In genomic region chr2:20456049-20456665, GRCh38 we compare ENCODE assay signal across 25 cellular contexts. TPM values are rescaled to one million over a fixed set of nuclear protein-coding genes. Genes with fewer than 3 reads are reported as not detected.
DNase-seq lines count a peak whose midpoint lies in the region; ATAC-seq and TF ChIP-seq lines count a peak whose summit lies in the region.
"Had no signal": no experiment of that assay in that cellular context is flagged by ENCODE, and none has a peak within 500 bp of the region (broad histone marks: within the 10 kb centered on the region; RNA-seq: fewer than 3 reads in every experiment).

No MANE protein-coding gene starts in this region.

- H2AFZ ChIP-seq in fibroblast of lung (ENCODE audit: low read length) = no peak overlapping the region
- H2AFZ ChIP-seq: PC-9 had no signal

- no peaks in the 10 kb centered on the region for H3K27me3 ChIP-seq in left ventricle myocardium inferior (ENCODE audit: low read depth)
- peaks cover 5% of the 10 kb centered on the region for H3K27me3 ChIP-seq in fibroblast of lung (ENCODE audit: control insufficient read depth, insufficient read depth, low read length)
- H3K27me3 ChIP-seq in vagina = no peaks in the 10 kb centered on the region
- no peaks in the 10 kb centered on the region for H3K27me3 ChIP-seq in BE2C

- no peak for TF ChIP-seq CTCF in left ventricle myocardium inferior (IDR thresholded peaks at IDR 0.05; ENCODE audit: borderline replicate concordance)
- TF ChIP-seq CTCF in fibroblast of lung (conservative IDR thresholded peaks at IDR 0.05 in 1 of 2, IDR thresholded peaks at IDR 0.05 in 1 of 2; ENCODE audit: low read depth in 1 of 2, low read length in 2 of 2) = no peak
- no peak for TF ChIP-seq CTCF in vagina (IDR thresholded peaks at IDR 0.05)
- TF ChIP-seq CTCF in BE2C (IDR thresholded peaks at IDR 0.05; ENCODE audit: low read depth, low read length) = no peak

- H3K27ac ChIP-seq in left ventricle myocardium inferior (replicated peaks) (peak overlapping the region; percentile 38), fibroblast of lung (ENCODE audit: insufficient read depth, low read length) (no peak overlapping the region), vagina (peak overlapping the region; percentile 85)
- H3K27ac ChIP-seq: PC-9 had no signal

- no peak overlapping the region for H3K9ac ChIP-seq in fibroblast of lung (ENCODE audit: insufficient read depth, low read length)
- H3K9ac ChIP-seq: SK-N-SH had no signal

- H3K79me2 ChIP-seq in fibroblast of lung (ENCODE audit: control insufficient read depth, insufficient read depth, low read length) = no peaks in the 10 kb centered on the region

- ATAC-seq in Right ventricle myocardium inferior = no peak
- ATAC-seq in sciatic nerve = peak; percentile 43
- ATAC-seq: A549; effector memory CD8-positive, alpha-beta T cell had no signal

- H3K4me3 ChIP-seq in left ventricle myocardium inferior (no peak overlapping the region), fibroblast of lung (replicated peaks in 1 of 4; ENCODE audit: control extremely low read depth in 1 of 4, insufficient read depth in 1 of 4, low read depth in 3 of 4, low read length in 4 of 4) (no peak overlapping the region), vagina (no peak overlapping the region), BE2C (ENCODE audit: low read depth, low read length) (no peak overlapping the region)
- H3K4me3 ChIP-seq: A549, GM12878, mucosa of descending colon, PC-9 had no signal

- H3K4me1 ChIP-seq in left ventricle myocardium inferior (peaks cover 18% of the 10 kb centered on the region), fibroblast of lung (ENCODE audit: control insufficient read depth, extremely low read depth, insufficient read depth, low read length) (peaks cover 6% of the 10 kb centered on the region), vagina (peaks cover 65% of the 10 kb centered on the region), BE2C (peaks cover 8% of the 10 kb centered on the region)

- H4K20me1 ChIP-seq in fibroblast of lung (ENCODE audit: control insufficient read depth, extremely low read depth, insufficient read depth, low read length) = no peaks in the 10 kb centered on the region

- H3K36me3 ChIP-seq in left ventricle myocardium inferior (no peaks in the 10 kb centered on the region), fibroblast of lung (ENCODE audit: control insufficient read depth, insufficient read depth, low read length) (no peaks in the 10 kb centered on the region), vagina (no peaks in the 10 kb centered on the region), BE2C (no peaks in the 10 kb centered on the region)

- H3K9me3 ChIP-seq in left ventricle myocardium inferior (replicated peaks) (no peaks in the 10 kb centered on the region), fibroblast of lung (ENCODE audit: control insufficient read depth, insufficient read depth, low read depth, low read length) (no peaks in the 10 kb centered on the region), vagina (no peaks in the 10 kb centered on the region), BE2C (no peaks in the 10 kb centered on the region)
- H3K9me3 ChIP-seq: A549, mucosa of descending colon, SK-N-SH had no signal

- in situ Hi-C loops in ACHN (cut with HindIII; ENCODE audit: low pct_ligation_motif_present, low pct_unique_long_range_greater_than_20kb, low sequenced_read_pairs) = no loop called here

- intact Hi-C loops in left ventricle myocardium inferior (cut with micrococcal nuclease) = no loop called here
- intact Hi-C loops in Right ventricle myocardium inferior (cut with DNase I) = no loop called here
- intact Hi-C loops in sciatic nerve (cut with DNase I) = no loop called here
- intact Hi-C loops in vagina (cut with DNase I) = no loop called here

- TF ChIP-seq POLR2A in vagina (IDR thresholded peaks at IDR 0.05) = no peak

- no peak for DNase-seq in left ventricle myocardium inferior
- no peak for DNase-seq in Right ventricle myocardium inferior (ENCODE audit: missing footprints)
- peak; percentile 27 to 39 for DNase-seq in fibroblast of lung (ENCODE audit: low read depth in 2 of 2)
- no peak for DNase-seq in sciatic nerve (ENCODE audit: low spot score)
- DNase-seq in vagina (ENCODE audit: extremely low spot score in 2 of 2) = peak; percentile 43 to 87
- no peak for DNase-seq in T-helper 2 cell
- no peak for DNase-seq in ACHN
- no peak for DNase-seq in BE2C
- DNase-seq: activated CD4-positive, alpha-beta T cell treated with anti-CD3 and anti-CD28 coated beads for 4 hours; activated gamma-delta T cell treated with Interleukin-2 at 50 U/mL for 16 hours; DMS 273 treated with DMSO at 0.1 percent for 48 hours; effector memory CD8-positive, alpha-beta T cell; foreskin melanocyte; GF-D8; mucosa of descending colon; NCI-H1417; NCI-H2171; NCI-H82; PC-9; right cardiac atrium; SK-N-SH; stimulated activated CD4-positive, alpha-beta T cell treated with anti-CD3 and anti-CD28 coated beads, Interleukin-2, amount 100 ng/mL, for 24 hours; T1000 had no signal

- H3K4me2 ChIP-seq in fibroblast of lung (ENCODE audit: extremely low read depth, insufficient read depth, low read length) = no peak overlapping the region
- H3K4me2 ChIP-seq: A549, PC-9, SK-N-SH had no signal

RNA-seq across cellular contexts. Expression of gene RHOB, which starts 9.3 kb away (rescaled TPM):
- total RNA-seq in left ventricle myocardium inferior (193 TPM), Right ventricle myocardium inferior (208 TPM), fibroblast of lung (85.3 and 171 TPM in 2 replicates), sciatic nerve (236 TPM), vagina (1,771 TPM)
- 107 and 113 TPM in 2 replicates for polyA plus RNA-seq in fibroblast of lung
- polyA plus RNA-seq in fibroblast of lung (2012) = 110 and 123 TPM in 2 replicates
- polyA minus RNA-seq in fibroblast of lung (ENCODE audit: low replicate concordance) = 19.5 and 39.4 TPM in 2 replicates
- polyA plus RNA-seq in BE2C (2012; ENCODE audit: insufficient read depth, insufficient read length, low read depth) = 278 TPM

Comparison
In these comparisons a context has a peak if more than half of its experiments do, and no peak if none do; other contexts are left out.
1. DNase-seq: peak in fibroblast of lung (2 of 2) and vagina (2 of 2); none in left ventricle myocardium inferior (single experiment), Right ventricle myocardium inferior (single experiment), sciatic nerve (single experiment), T-helper 2 cell (0 of 5), ACHN (single experiment) and BE2C (single experiment).